ENCODE assay signal across 11 cellular contexts in the genomic region with DNA sequence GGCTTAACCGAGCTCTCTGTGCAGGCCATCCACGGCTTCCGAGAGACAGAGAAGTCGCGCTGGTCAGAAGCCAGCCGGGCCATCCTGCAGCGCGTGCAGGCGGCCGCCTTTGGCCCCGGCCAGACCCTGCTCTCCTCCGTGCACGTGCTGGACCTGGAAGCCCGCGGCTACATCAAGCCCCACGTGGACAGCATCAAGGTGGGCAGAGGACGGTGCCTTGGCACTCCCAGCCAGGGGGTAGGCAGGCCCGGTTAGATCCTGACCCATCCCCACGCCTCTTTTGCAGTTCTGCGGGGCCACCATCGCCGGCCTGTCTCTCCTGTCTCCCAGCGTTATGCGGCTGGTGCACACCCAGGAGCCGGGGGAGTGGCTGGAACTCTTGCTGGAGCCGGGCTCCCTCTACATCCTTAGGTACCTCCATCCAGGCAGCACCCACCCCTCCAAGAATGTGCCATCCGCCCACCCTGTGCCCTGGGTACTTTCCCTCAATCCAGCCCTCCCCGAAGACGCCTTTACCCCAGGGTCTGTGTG. TPM values are rescaled to one million over a fixed set of nuclear protein-coding genes. Genes with fewer than 3 reads are reported as not detected.
DNase-seq lines count a peak whose midpoint lies in the region; ATAC-seq and TF ChIP-seq lines count a peak whose summit lies in the region.
"Had no signal": no experiment of that assay in that cellular context is flagged by ENCODE, and none has a peak within 500 bp of the region (broad histone marks: within the 10 kb centered on the region; RNA-seq: fewer than 3 reads in every experiment).

No MANE protein-coding gene starts in this region.

- H3K36me3 ChIP-seq in right atrium auricular region (peaks cover 4% of the 10 kb centered on the region), brain microvascular endothelial cell (replicated peaks) (peaks cover 10% of the 10 kb centered on the region)

- H3K9me3 ChIP-seq in right atrium auricular region, result no peaks in the 10 kb centered on the region

- H3K4me3 ChIP-seq in right atrium auricular region (no peak overlapping the region), brain microvascular endothelial cell (ENCODE audit: low read depth, low read length) (peak overlapping the region; percentile 58)

- no peaks in the 10 kb centered on the region for H3K36me3 Mint-ChIP-seq in glutamatergic neuron (ENCODE audit: unreplicated experiment)

- no peaks in the 10 kb centered on the region for H3K27me3 ChIP-seq in right atrium auricular region
- no peaks in the 10 kb centered on the region for H3K27me3 ChIP-seq in brain microvascular endothelial cell (replicated peaks)

- intact Hi-C loops in left ventricle myocardium superior (cut with micrococcal nuclease), result no loop called here

- H3K27ac Mint-ChIP-seq in glutamatergic neuron (ENCODE audit: unreplicated experiment), result no peak overlapping the region

- in situ Hi-C loops in brain microvascular endothelial cell (cut with HindIII; ENCODE audit: low pct_ligation_motif_present, low sequenced_read_pairs), result no loop called here

- no peak overlapping the region for H3K4me3 Mint-ChIP-seq in glutamatergic neuron (ENCODE audit: unreplicated experiment)

- ATAC-seq in left ventricle myocardium superior (no peak), HG03039 (IDR thresholded peaks at IDR 0.05; ENCODE audit: unreplicated experiment) (no peak)

- H3K27me3 Mint-ChIP-seq in glutamatergic neuron (ENCODE audit: unreplicated experiment), result peaks cover 6% of the 10 kb centered on the region

- peaks cover 0 to 14% of the 10 kb centered on the region in 2 donors for H3K4me1 ChIP-seq in right atrium auricular region

- H3K27ac ChIP-seq in right atrium auricular region (peak overlapping the region in 1 of 2 donors; percentile 99), brain microvascular endothelial cell (no peak overlapping the region)

- H3K4me1 Mint-ChIP-seq in glutamatergic neuron (ENCODE audit: low read depth, unreplicated experiment), result peaks cover 2% of the 10 kb centered on the region

- DNase-seq in left ventricle myocardium superior (peak; percentile 52), right atrium auricular region (ENCODE audit: low spot score) (no peak), brain microvascular endothelial cell (no peak), mucosa of gallbladder (ENCODE audit: low spot score) (peak; percentile 12), AML-193 (lab: John Stamatoyannopoulos, UW) (no peak), glutamatergic neuron (no peak), cerebellar nuclear complex (lab: John Stamatoyannopoulos, UW) (no peak)
- DNase-seq: NCI-H2029 had no signal

- TF ChIP-seq CTCF in right atrium auricular region (IDR thresholded peaks at IDR 0.05), result no peak
- no peak for TF ChIP-seq CTCF in brain microvascular endothelial cell (IDR thresholded peaks at IDR 0.05; ENCODE audit: low read depth, low read length, missing control alignments)
- TF ChIP-seq CTCF in glutamatergic neuron (IDR thresholded peaks at IDR 0.05; ENCODE audit: partially characterized antibody, unreplicated experiment), result no peak

- H3K9me3 Mint-ChIP-seq in glutamatergic neuron (ENCODE audit: unreplicated experiment), result peaks cover 9% of the 10 kb centered on the region

RNA-seq across cellular contexts. Expression of a gene that starts 1.5 kb away (rescaled TPM):
- 1.2 TPM for total RNA-seq in left ventricle myocardium superior
- under 1 TPM; 0.82 to 0.98 TPM for total RNA-seq in right atrium auricular region
- 4.5 TPM for total RNA-seq in mucosa of gallbladder
- 2.3 TPM for total RNA-seq in glutamatergic neuron (ENCODE audit: unreplicated experiment)

RNA-seq across cellular contexts. Expression of a gene that starts 1.6 kb away (rescaled TPM):
- 139 TPM for total RNA-seq in left ventricle myocardium superior
- 10 to 100 TPM; 71.7 to 93.7 TPM for total RNA-seq in right atrium auricular region
- total RNA-seq in mucosa of gallbladder, result 91.5 TPM
- total RNA-seq in glutamatergic neuron (ENCODE audit: unreplicated experiment), result 66.8 TPM

RNA-seq across cellular contexts. Expression of a gene that starts 12.9 kb away (rescaled TPM):
- 66.0 TPM for total RNA-seq in left ventricle myocardium superior
- 100 to 1,000 TPM in 1 of 2 donors, 10 to 100 TPM in 1; 83.7 to 104 TPM for total RNA-seq in right atrium auricular region
- total RNA-seq in mucosa of gallbladder, result 75.5 TPM
- 97.3 TPM for total RNA-seq in glutamatergic neuron (ENCODE audit: unreplicated experiment)

RNA-seq across cellular contexts. Expression of a gene that starts 18.7 kb away (rescaled TPM):
- total RNA-seq in left ventricle myocardium superior (30.9 TPM), right atrium auricular region (10 to 100 TPM; 23.7 to 33.0 TPM), mucosa of gallbladder (66.8 TPM), glutamatergic neuron (ENCODE audit: unreplicated experiment) (56.0 TPM)

RNA-seq across cellular contexts. Expression of a gene that starts 40.8 kb away (rescaled TPM):
- not detected for total RNA-seq in left ventricle myocardium superior
- under 1 TPM in 1 of 2 donors, not detected in 1; 0.24 TPM for total RNA-seq in right atrium auricular region
- 0.14 TPM for total RNA-seq in mucosa of gallbladder
- not detected for total RNA-seq in glutamatergic neuron (ENCODE audit: unreplicated experiment)
- total RNA-seq: aorta, kidney epithelial cell had no signal

Comparison
In these comparisons a context has a peak if more than half of its experiments do, and no peak if none do; other contexts are left out.
1. DNase-seq: peak in left ventricle myocardium superior (single experiment) and mucosa of gallbladder (single experiment); none in right atrium auricular region (single experiment), brain microvascular endothelial cell (single experiment), AML-193 (0 of 2), glutamatergic neuron (single experiment) and cerebellar nuclear complex (0 of 2).